In genomic region chr2:228600265-228600664, GRCh38 we compare ENCODE assay signal across 1 cellular context.
TF ChIP-seq lines count a peak whose summit lies in the region.

No MANE protein-coding gene starts in this region.

TF ChIP-seq in IMR-90, 13 proteins besides CTCF, POLR2A, EP300 and RAD21 (continued from another document):
- no peak for TF ChIP-seq MXI1 (IDR thresholded peaks at IDR 0.05; ENCODE audit: borderline replicate concordance, low read depth, low read length)
- TF ChIP-seq USF2 (IDR thresholded peaks at IDR 0.05; ENCODE audit: low read depth, low read length), result no peak
- peak; percentile 34; the same call in 1 of the 2 replicates for TF ChIP-seq FOS (IDR thresholded peaks at IDR 0.05; ENCODE audit: low read depth, low read length)
- peak; percentile 42; the same call in 1 of the 2 replicates for TF ChIP-seq CEBPB (IDR thresholded peaks at IDR 0.05; ENCODE audit: low read depth, low read length)
- TF ChIP-seq ELK1 (IDR thresholded peaks at IDR 0.05; ENCODE audit: borderline replicate concordance, low read depth, low read length), result no peak
- no peak for TF ChIP-seq SMC3 (IDR thresholded peaks at IDR 0.05; ENCODE audit: low read depth, low read length)
- TF ChIP-seq MAZ (IDR thresholded peaks at IDR 0.05; ENCODE audit: borderline replicate concordance, low read depth, low read length), result no peak
- 0 out of 2 replicates have a peak, but pooled peaks have one; percentile 6 for TF ChIP-seq NFE2L2 (IDR thresholded peaks at IDR 0.05; ENCODE audit: low read depth, low read length)
